2 cellular contexts compared by ENCODE assay signal in the genomic region with DNA sequence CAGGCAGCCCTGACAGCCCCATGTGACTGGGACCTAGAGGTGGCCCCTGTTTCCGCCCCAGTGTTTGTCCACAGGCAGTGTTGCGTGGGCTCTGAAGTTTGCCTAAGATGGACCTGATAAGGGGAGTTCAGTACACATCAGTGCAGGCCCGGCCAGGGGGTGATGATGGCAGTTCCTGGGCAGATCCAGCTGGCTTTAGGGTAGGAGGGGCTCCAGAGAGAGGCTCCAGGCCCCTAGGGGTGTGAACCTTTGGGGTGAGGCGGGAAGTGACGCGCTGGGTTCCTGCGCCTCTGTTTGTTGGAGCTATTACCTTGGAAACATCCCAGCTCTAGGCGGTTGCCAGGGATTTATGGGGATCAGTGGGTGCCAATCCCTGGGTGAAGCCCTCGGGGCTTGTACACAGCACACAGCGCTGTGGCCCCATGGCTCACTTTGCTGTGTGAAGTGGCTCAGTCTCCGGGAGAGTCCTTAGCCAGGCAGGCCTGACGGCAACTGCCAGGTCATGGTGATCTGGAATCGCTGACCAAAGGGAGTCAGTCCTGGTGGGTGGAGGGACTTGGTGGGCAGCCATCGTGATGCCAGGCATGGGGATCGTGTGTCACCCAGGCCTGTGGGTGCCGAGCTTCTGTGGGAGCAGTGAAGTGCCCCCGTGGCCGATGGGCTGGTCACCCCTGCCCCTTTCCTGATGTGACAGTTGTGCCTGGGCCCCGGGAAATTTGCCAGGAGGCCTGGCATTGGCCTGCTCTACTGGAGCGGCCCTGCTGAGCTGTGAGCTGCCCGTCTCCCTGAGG.
TF ChIP-seq lines count a peak whose summit lies in the region.

No MANE protein-coding gene starts in this region.

TF ChIP-seq in K562, 482 proteins besides CTCF, POLR2A, EP300 and RAD21 (continued from another document and continues in another):
- TF ChIP-seq, protein P1, sequence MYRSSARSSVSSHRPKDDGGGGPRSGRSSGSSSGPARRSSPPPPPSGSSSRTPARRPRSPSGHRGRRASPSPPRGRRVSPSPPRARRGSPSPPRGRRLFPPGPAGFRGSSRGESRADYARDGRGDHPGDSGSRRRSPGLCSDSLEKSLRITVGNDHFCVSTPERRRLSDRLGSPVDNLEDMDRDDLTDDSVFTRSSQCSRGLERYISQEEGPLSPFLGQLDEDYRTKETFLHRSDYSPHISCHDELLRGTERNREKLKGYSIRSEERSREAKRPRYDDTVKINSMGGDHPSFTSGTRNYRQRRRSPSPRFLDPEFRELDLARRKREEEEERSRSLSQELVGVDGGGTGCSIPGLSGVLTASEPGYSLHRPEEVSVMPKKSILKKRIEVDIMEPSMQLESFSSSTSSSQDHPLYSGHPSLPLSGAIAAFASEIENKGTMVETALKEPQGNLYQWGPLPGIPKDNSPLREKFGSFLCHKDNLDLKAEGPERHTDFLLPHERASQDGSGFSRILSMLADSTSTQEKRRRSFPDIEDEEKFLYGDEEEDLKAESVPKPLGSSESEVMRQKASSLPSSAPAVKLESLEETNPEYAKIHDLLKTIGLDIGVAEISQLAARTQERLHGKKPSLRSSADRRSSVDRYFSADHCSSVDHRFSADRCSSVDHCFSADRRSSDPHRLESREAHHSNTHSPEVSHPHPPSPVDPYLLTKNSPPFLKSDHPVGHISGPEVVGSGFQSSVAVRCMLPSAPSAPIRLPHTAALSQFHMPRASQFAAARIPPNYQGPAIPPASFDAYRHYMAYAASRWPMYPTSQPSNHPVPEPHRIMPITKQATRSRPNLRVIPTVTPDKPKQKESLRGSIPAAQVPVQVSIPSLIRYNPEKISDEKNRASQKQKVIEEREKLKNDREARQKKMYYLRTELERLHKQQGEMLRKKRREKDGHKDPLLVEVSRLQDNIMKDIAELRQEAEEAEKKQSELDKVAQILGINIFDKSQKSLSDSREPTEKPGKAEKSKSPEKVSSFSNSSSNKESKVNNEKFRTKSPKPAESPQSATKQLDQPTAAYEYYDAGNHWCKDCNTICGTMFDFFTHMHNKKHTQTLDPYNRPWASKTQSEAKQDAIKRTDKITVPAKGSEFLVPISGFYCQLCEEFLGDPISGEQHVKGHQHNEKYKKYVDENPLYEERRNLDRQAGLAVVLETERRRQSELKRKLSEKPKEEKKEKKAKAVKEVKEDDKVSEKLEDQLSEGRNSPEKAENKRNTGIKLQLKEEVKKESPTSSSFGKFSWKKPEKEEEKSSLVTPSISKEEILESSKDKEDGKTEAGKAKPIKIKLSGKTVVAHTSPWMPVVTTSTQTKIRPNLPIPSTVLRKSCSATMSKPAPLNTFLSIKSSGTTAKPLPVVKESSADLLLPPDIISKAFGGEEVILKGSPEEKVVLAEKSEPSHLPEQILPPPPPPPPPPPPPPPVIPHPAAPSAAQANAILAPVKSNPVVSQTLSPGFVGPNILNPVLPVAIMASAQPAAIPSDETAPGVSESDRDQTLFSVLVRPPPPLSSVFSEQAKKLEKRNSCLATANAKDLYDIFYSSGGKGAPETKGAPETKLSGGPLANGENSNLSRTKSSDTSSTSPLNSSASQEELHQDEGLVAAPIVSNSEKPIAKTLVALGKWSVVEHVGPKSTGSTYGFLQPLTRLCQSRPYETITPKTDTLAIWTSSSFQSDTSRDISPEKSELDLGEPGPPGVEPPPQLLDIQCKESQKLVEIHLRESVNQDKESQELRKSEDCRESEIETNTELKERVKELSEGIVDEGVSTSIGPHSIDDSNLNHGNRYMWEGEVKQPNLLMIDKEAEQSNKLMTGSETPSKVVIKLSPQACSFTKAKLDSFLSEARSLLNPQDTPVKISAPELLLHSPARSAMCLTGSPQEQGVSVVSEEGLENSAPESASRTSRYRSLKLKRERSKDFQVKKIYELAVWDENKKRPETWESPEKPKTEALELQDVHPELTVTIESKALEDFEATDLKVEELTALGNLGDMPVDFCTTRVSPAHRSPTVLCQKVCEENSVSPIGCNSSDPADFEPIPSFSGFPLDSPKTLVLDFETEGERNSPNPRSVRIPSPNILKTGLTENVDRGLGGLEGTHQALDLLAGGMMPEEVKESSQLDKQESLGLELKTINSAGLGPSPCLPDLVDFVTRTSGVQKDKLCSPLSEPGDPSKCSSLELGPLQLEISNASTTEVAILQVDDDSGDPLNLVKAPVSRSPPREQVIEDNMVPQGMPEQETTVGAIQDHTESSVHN (IDR thresholded peaks at IDR 0.05; ENCODE audit: borderline replicate concordance in 1 of 2, low read depth in 1 of 2) = no peak
- no peak for TF ChIP-seq CHD2 (IDR thresholded peaks at IDR 0.05; ENCODE audit: low read depth, low read length)
- TF ChIP-seq, protein P2, sequence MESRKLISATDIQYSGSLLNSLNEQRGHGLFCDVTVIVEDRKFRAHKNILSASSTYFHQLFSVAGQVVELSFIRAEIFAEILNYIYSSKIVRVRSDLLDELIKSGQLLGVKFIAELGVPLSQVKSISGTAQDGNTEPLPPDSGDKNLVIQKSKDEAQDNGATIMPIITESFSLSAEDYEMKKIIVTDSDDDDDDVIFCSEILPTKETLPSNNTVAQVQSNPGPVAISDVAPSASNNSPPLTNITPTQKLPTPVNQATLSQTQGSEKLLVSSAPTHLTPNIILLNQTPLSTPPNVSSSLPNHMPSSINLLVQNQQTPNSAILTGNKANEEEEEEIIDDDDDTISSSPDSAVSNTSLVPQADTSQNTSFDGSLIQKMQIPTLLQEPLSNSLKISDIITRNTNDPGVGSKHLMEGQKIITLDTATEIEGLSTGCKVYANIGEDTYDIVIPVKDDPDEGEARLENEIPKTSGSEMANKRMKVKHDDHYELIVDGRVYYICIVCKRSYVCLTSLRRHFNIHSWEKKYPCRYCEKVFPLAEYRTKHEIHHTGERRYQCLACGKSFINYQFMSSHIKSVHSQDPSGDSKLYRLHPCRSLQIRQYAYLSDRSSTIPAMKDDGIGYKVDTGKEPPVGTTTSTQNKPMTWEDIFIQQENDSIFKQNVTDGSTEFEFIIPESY (CRISPR knock-in tag; IDR thresholded peaks at IDR 0.05) = 0 out of 2 replicates have a peak, but pooled peaks have one; percentile 32
- TF ChIP-seq ZNF695 (CRISPR knock-in tag; IDR thresholded peaks at IDR 0.05) = no peak
- 0 out of 2 replicates have a peak, but pooled peaks have one; percentile 44 for TF ChIP-seq GABPA (tag; conservative IDR thresholded peaks at IDR 0.05; ENCODE audit: low read depth)
- peak; percentile 49; the same call in 1 of the 2 replicates for TF ChIP-seq EGR1 (conservative IDR thresholded peaks at IDR 0.05)
- TF ChIP-seq ELF1 (tag; IDR thresholded peaks at IDR 0.05) = no peak
- TF ChIP-seq, protein P3, sequence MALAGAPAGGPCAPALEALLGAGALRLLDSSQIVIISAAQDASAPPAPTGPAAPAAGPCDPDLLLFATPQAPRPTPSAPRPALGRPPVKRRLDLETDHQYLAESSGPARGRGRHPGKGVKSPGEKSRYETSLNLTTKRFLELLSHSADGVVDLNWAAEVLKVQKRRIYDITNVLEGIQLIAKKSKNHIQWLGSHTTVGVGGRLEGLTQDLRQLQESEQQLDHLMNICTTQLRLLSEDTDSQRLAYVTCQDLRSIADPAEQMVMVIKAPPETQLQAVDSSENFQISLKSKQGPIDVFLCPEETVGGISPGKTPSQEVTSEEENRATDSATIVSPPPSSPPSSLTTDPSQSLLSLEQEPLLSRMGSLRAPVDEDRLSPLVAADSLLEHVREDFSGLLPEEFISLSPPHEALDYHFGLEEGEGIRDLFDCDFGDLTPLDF (CRISPR knock-in tag; IDR thresholded peaks at IDR 0.05) = no peak
- TF ChIP-seq PHF20 (IDR thresholded peaks at IDR 0.05; ENCODE audit: partially characterized antibody) = no peak
- 0 out of 2 replicates have a peak, but pooled peaks have one; percentile 13 for TF ChIP-seq CTBP1 (IDR thresholded peaks at IDR 0.05; ENCODE audit: borderline replicate concordance)
- TF ChIP-seq ZNF143 (CRISPR knock-in tag; IDR thresholded peaks at IDR 0.05) = no peak
- no peak for TF ChIP-seq BACH1 (tag; IDR thresholded peaks at IDR 0.05)

TF ChIP-seq in HepG2, 621 proteins besides CTCF, POLR2A, EP300 and RAD21 (continued from another document and continues in another):
- TF ChIP-seq, protein P4, sequence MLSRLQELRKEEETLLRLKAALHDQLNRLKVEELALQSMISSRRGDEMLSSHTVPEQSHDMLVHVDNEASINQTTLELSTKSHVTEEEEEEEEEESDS (CRISPR knock-in tag; IDR thresholded peaks at IDR 0.05; ENCODE audit: borderline replicate concordance) = peak; percentile 93; the same call in 1 of the 2 replicates
- peak; percentile 98 for TF ChIP-seq ZNF441 (CRISPR knock-in tag; IDR thresholded peaks at IDR 0.05; ENCODE audit: borderline replicate concordance)
- no peak for TF ChIP-seq NFRKB (IDR thresholded peaks at IDR 0.05)
- TF ChIP-seq ZNF724P (CRISPR knock-in tag; IDR thresholded peaks at IDR 0.05; ENCODE audit: borderline replicate concordance) = peak; percentile 88; the same call in 1 of the 2 replicates
- TF ChIP-seq, protein P5, sequence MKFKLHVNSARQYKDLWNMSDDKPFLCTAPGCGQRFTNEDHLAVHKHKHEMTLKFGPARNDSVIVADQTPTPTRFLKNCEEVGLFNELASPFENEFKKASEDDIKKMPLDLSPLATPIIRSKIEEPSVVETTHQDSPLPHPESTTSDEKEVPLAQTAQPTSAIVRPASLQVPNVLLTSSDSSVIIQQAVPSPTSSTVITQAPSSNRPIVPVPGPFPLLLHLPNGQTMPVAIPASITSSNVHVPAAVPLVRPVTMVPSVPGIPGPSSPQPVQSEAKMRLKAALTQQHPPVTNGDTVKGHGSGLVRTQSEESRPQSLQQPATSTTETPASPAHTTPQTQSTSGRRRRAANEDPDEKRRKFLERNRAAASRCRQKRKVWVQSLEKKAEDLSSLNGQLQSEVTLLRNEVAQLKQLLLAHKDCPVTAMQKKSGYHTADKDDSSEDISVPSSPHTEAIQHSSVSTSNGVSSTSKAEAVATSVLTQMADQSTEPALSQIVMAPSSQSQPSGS (CRISPR knock-in tag; IDR thresholded peaks at IDR 0.05) = peak; percentile 96
- TF ChIP-seq MTF2 (CRISPR knock-in tag; IDR thresholded peaks at IDR 0.05; ENCODE audit: borderline replicate concordance) = no peak; the same call in 1 of the 2 replicates
- TF ChIP-seq, protein P6, sequence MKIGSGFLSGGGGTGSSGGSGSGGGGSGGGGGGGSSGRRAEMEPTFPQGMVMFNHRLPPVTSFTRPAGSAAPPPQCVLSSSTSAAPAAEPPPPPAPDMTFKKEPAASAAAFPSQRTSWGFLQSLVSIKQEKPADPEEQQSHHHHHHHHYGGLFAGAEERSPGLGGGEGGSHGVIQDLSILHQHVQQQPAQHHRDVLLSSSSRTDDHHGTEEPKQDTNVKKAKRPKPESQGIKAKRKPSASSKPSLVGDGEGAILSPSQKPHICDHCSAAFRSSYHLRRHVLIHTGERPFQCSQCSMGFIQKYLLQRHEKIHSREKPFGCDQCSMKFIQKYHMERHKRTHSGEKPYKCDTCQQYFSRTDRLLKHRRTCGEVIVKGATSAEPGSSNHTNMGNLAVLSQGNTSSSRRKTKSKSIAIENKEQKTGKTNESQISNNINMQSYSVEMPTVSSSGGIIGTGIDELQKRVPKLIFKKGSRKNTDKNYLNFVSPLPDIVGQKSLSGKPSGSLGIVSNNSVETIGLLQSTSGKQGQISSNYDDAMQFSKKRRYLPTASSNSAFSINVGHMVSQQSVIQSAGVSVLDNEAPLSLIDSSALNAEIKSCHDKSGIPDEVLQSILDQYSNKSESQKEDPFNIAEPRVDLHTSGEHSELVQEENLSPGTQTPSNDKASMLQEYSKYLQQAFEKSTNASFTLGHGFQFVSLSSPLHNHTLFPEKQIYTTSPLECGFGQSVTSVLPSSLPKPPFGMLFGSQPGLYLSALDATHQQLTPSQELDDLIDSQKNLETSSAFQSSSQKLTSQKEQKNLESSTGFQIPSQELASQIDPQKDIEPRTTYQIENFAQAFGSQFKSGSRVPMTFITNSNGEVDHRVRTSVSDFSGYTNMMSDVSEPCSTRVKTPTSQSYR (CRISPR knock-in tag; IDR thresholded peaks at IDR 0.05; ENCODE audit: borderline replicate concordance) = peak; percentile 80; the same call in 1 of the 2 replicates
- 0 out of 2 replicates have a peak, but pooled peaks have one; percentile 46 for TF ChIP-seq ZNF274 (CRISPR knock-in tag; IDR thresholded peaks at IDR 0.05)
- peak; percentile 76; the same call in 1 of the 2 replicates for TF ChIP-seq SMAD1 (CRISPR knock-in tag; IDR thresholded peaks at IDR 0.05; ENCODE audit: borderline replicate concordance, low read depth)
- peak; percentile 67; the same call in 1 of the 2 replicates for TF ChIP-seq ZNF33B (CRISPR knock-in tag; IDR thresholded peaks at IDR 0.05)
- TF ChIP-seq, protein P7, sequence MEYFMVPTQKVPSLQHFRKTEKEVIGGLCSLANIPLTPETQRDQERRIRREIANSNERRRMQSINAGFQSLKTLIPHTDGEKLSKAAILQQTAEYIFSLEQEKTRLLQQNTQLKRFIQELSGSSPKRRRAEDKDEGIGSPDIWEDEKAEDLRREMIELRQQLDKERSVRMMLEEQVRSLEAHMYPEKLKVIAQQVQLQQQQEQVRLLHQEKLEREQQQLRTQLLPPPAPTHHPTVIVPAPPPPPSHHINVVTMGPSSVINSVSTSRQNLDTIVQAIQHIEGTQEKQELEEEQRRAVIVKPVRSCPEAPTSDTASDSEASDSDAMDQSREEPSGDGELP (IDR thresholded peaks at IDR 0.05; ENCODE audit: borderline replicate concordance, low read depth) = peak; percentile 97
- peak; percentile 76 for TF ChIP-seq KDM2A (CRISPR knock-in tag; IDR thresholded peaks at IDR 0.05; ENCODE audit: borderline replicate concordance, low read depth)
- TF ChIP-seq HOXA9 (CRISPR knock-in tag; IDR thresholded peaks at IDR 0.05; ENCODE audit: borderline replicate concordance) = peak; percentile 78; the same call in 1 of the 2 replicates
- TF ChIP-seq, protein P8, sequence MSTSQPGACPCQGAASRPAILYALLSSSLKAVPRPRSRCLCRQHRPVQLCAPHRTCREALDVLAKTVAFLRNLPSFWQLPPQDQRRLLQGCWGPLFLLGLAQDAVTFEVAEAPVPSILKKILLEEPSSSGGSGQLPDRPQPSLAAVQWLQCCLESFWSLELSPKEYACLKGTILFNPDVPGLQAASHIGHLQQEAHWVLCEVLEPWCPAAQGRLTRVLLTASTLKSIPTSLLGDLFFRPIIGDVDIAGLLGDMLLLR (CRISPR knock-in tag; IDR thresholded peaks at IDR 0.05) = no peak; the same call in 1 of the 2 replicates
- no peak for TF ChIP-seq EEA1 (CRISPR knock-in tag; IDR thresholded peaks at IDR 0.05; ENCODE audit: borderline replicate concordance)
- peak; percentile 80 for TF ChIP-seq HNRNPH1 (optimal IDR thresholded peaks at IDR 0.05; ENCODE audit: low read depth, low read length)
- no peak; the same call in 1 of the 2 replicates for TF ChIP-seq TOPORS (CRISPR knock-in tag; IDR thresholded peaks at IDR 0.05)
- TF ChIP-seq, protein P9, sequence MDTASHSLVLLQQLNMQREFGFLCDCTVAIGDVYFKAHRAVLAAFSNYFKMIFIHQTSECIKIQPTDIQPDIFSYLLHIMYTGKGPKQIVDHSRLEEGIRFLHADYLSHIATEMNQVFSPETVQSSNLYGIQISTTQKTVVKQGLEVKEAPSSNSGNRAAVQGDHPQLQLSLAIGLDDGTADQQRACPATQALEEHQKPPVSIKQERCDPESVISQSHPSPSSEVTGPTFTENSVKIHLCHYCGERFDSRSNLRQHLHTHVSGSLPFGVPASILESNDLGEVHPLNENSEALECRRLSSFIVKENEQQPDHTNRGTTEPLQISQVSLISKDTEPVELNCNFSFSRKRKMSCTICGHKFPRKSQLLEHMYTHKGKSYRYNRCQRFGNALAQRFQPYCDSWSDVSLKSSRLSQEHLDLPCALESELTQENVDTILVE (CRISPR knock-in tag; IDR thresholded peaks at IDR 0.05) = peak; percentile 65; the same call in 1 of the 2 replicates
- TF ChIP-seq, protein P10, sequence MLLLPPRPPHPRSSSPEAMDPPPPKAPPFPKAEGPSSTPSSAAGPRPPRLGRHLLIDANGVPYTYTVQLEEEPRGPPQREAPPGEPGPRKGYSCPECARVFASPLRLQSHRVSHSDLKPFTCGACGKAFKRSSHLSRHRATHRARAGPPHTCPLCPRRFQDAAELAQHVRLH (CRISPR knock-in tag; IDR thresholded peaks at IDR 0.05; ENCODE audit: borderline replicate concordance, low read depth) = peak; percentile 98
- no peak for TF ChIP-seq STAT5B (CRISPR knock-in tag; IDR thresholded peaks at IDR 0.05)
- TF ChIP-seq ZFP36L2 (CRISPR knock-in tag; IDR thresholded peaks at IDR 0.05) = peak; percentile 89
- peak; percentile 88 for TF ChIP-seq FOXA1 (IDR thresholded peaks at IDR 0.05)
- peak; percentile 100 for TF ChIP-seq FOXA1 (CRISPR knock-in tag; IDR thresholded peaks at IDR 0.05)
- peak; percentile 72; the same call in 1 of the 2 replicates for TF ChIP-seq ZNF460 (CRISPR knock-in tag; IDR thresholded peaks at IDR 0.05; ENCODE audit: borderline replicate concordance)
